ENCODE assay signal across 1 cellular context in genomic region chr10:89301721-89302445, GRCh38.
A peak's percentile ranks its signal among the peaks of the same experiment; 100 is the strongest.
TF ChIP-seq lines count a peak whose summit lies in the region.

IFIT2 (plus strand) TSS chr10:89302046; CDS start chr10:89302124, 78 bp downstream.

TF ChIP-seq in HepG2, 621 proteins besides CTCF, POLR2A, EP300 and RAD21 (continues in another document):
- TF ChIP-seq, protein P1, sequence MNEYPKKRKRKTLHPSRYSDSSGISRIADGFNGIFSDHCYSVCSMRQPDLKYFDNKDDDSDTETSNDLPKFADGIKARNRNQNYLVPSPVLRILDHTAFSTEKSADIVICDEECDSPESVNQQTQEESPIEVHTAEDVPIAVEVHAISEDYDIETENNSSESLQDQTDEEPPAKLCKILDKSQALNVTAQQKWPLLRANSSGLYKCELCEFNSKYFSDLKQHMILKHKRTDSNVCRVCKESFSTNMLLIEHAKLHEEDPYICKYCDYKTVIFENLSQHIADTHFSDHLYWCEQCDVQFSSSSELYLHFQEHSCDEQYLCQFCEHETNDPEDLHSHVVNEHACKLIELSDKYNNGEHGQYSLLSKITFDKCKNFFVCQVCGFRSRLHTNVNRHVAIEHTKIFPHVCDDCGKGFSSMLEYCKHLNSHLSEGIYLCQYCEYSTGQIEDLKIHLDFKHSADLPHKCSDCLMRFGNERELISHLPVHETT (CRISPR knock-in tag; conservative IDR thresholded peaks at IDR 0.05): no peak
- TF ChIP-seq KLF13 (CRISPR knock-in tag; IDR thresholded peaks at IDR 0.05): no peak
- TF ChIP-seq HOXA7 (CRISPR knock-in tag; IDR thresholded peaks at IDR 0.05): no peak
- TF ChIP-seq RFX3 (CRISPR knock-in tag; IDR thresholded peaks at IDR 0.05): no peak
- no peak for TF ChIP-seq ARID2 (CRISPR knock-in tag; IDR thresholded peaks at IDR 0.05; ENCODE audit: borderline replicate concordance)
- peak; percentile 60 for TF ChIP-seq SAP130 (CRISPR knock-in tag; IDR thresholded peaks at IDR 0.05; ENCODE audit: low read depth)
- TF ChIP-seq DMTF1 (CRISPR knock-in tag; IDR thresholded peaks at IDR 0.05): no peak
- TF ChIP-seq E2F1 (CRISPR knock-in tag; IDR thresholded peaks at IDR 0.05): no peak
- no peak for TF ChIP-seq BRCA1 (CRISPR knock-in tag; IDR thresholded peaks at IDR 0.05)
- no peak for TF ChIP-seq GABPA (IDR thresholded peaks at IDR 0.05; ENCODE audit: low read depth, low read length)
- no peak for TF ChIP-seq GABPA (CRISPR knock-in tag; IDR thresholded peaks at IDR 0.05; ENCODE audit: low read depth)
- TF ChIP-seq THAP11 (CRISPR knock-in tag; IDR thresholded peaks at IDR 0.05): no peak
- TF ChIP-seq ZNF362 (CRISPR knock-in tag; IDR thresholded peaks at IDR 0.05; ENCODE audit: borderline replicate concordance): no peak
- no peak for TF ChIP-seq TSC22D2 (CRISPR knock-in tag; IDR thresholded peaks at IDR 0.05; ENCODE audit: borderline replicate concordance)
- TF ChIP-seq ZNF841 (CRISPR knock-in tag; IDR thresholded peaks at IDR 0.05; ENCODE audit: borderline replicate concordance): no peak
- peak; percentile 56 for TF ChIP-seq IRF2 (CRISPR knock-in tag; IDR thresholded peaks at IDR 0.05)
- no peak for TF ChIP-seq ZNF343 (CRISPR knock-in tag; IDR thresholded peaks at IDR 0.05)
- no peak for TF ChIP-seq MED13 (CRISPR knock-in tag; IDR thresholded peaks at IDR 0.05)
- TF ChIP-seq PRDM15 (CRISPR knock-in tag; IDR thresholded peaks at IDR 0.05): no peak
- no peak for TF ChIP-seq ZNF383 (CRISPR knock-in tag; IDR thresholded peaks at IDR 0.05; ENCODE audit: borderline replicate concordance)
- no peak for TF ChIP-seq TCF7 (IDR thresholded peaks at IDR 0.05; ENCODE audit: low read depth)
- TF ChIP-seq, protein P2, sequence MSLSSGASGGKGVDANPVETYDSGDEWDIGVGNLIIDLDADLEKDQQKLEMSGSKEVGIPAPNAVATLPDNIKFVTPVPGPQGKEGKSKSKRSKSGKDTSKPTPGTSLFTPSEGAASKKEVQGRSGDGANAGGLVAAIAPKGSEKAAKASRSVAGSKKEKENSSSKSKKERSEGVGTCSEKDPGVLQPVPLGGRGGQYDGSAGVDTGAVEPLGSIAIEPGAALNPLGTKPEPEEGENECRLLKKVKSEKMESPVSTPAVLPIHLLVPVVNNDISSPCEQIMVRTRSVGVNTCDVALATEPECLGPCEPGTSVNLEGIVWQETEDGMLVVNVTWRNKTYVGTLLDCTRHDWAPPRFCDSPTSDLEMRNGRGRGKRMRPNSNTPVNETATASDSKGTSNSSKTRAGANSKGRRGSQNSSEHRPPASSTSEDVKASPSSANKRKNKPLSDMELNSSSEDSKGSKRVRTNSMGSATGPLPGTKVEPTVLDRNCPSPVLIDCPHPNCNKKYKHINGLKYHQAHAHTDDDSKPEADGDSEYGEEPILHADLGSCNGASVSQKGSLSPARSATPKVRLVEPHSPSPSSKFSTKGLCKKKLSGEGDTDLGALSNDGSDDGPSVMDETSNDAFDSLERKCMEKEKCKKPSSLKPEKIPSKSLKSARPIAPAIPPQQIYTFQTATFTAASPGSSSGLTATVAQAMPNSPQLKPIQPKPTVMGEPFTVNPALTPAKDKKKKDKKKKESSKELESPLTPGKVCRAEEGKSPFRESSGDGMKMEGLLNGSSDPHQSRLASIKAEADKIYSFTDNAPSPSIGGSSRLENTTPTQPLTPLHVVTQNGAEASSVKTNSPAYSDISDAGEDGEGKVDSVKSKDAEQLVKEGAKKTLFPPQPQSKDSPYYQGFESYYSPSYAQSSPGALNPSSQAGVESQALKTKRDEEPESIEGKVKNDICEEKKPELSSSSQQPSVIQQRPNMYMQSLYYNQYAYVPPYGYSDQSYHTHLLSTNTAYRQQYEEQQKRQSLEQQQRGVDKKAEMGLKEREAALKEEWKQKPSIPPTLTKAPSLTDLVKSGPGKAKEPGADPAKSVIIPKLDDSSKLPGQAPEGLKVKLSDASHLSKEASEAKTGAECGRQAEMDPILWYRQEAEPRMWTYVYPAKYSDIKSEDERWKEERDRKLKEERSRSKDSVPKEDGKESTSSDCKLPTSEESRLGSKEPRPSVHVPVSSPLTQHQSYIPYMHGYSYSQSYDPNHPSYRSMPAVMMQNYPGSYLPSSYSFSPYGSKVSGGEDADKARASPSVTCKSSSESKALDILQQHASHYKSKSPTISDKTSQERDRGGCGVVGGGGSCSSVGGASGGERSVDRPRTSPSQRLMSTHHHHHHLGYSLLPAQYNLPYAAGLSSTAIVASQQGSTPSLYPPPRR (CRISPR knock-in tag; IDR thresholded peaks at IDR 0.05; ENCODE audit: borderline replicate concordance): no peak
- no peak for TF ChIP-seq ARID3A (IDR thresholded peaks at IDR 0.05; ENCODE audit: low read depth, low read length)
- no peak for TF ChIP-seq XRCC5 (optimal IDR thresholded peaks at IDR 0.05; ENCODE audit: low read length)
- TF ChIP-seq AKAP8 (CRISPR knock-in tag; IDR thresholded peaks at IDR 0.05): no peak
- TF ChIP-seq AKNA (CRISPR knock-in tag; IDR thresholded peaks at IDR 0.05; ENCODE audit: borderline replicate concordance): no peak
- no peak for TF ChIP-seq ZFP82 (CRISPR knock-in tag; IDR thresholded peaks at IDR 0.05; ENCODE audit: borderline replicate concordance)
- TF ChIP-seq ZNF7 (CRISPR knock-in tag; IDR thresholded peaks at IDR 0.05): no peak
- TF ChIP-seq, protein P3, sequence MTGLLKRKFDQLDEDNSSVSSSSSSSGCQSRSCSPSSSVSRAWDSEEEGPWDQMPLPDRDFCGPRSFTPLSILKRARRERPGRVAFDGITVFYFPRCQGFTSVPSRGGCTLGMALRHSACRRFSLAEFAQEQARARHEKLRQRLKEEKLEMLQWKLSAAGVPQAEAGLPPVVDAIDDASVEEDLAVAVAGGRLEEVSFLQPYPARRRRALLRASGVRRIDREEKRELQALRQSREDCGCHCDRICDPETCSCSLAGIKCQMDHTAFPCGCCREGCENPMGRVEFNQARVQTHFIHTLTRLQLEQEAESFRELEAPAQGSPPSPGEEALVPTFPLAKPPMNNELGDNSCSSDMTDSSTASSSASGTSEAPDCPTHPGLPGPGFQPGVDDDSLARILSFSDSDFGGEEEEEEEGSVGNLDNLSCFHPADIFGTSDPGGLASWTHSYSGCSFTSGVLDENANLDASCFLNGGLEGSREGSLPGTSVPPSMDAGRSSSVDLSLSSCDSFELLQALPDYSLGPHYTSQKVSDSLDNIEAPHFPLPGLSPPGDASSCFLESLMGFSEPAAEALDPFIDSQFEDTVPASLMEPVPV (CRISPR knock-in tag; IDR thresholded peaks at IDR 0.05): no peak
- TF ChIP-seq ASH2L (IDR thresholded peaks at IDR 0.05; ENCODE audit: insufficient read length, low read depth, low read length): no peak
- TF ChIP-seq FOSL2 (CRISPR knock-in tag; IDR thresholded peaks at IDR 0.05): peak; percentile 61
- no peak for TF ChIP-seq NFE2L2 (IDR thresholded peaks at IDR 0.05; ENCODE audit: low read length)
- TF ChIP-seq MEIS1 (CRISPR knock-in tag; IDR thresholded peaks at IDR 0.05; ENCODE audit: borderline replicate concordance): no peak
- TF ChIP-seq ZEB1 (IDR thresholded peaks at IDR 0.05; ENCODE audit: insufficient replicate concordance, low read depth): no peak
- peak; percentile 41; the same call in 1 of the 2 replicates for TF ChIP-seq ZNF644 (CRISPR knock-in tag; IDR thresholded peaks at IDR 0.05; ENCODE audit: low read depth)
- TF ChIP-seq CEBPG (CRISPR knock-in tag; IDR thresholded peaks at IDR 0.05): peak; percentile 32; the same call in 1 of the 2 replicates
